8 cellular contexts compared by ENCODE assay signal in the genomic region with DNA sequence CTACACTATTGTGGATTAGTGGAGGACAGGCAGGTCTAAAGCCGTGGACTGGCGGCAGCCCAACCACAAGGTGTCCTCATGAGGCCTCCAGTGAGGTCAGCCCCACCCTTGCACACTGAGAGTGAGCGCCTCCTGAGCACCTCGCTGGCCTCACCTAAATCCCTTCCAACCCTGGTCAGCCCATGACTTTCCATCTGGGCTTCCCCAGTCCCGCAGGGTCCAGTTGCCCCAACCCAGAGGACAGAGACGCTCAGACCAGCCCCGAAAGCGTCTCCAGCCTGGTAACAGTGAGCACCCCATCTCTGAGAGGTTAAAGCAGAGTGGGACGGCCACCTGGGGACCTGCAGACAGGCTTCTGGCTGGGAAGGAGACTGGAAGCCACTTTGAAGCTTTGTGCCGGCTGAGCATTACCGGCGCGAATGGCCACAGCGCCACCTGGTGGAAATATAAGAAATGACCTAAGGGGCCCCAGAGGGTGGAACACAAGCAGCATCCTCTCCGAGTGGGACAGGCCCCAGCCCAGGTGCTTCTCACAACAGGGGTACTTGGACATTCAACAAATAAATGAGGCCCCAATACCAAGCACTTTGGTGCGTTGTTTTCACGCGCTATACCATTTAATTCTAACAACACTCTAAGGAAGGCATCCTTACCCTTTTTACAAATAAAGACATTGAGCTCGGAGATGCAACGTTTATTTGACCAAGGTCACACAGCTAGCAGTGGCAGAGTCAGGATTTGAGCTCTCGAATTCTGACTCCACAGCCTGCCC.
DNase-seq lines count a peak whose midpoint lies in the region; ATAC-seq and TF ChIP-seq lines count a peak whose summit lies in the region.

No MANE protein-coding gene starts in this region.

- DNase-seq in COLO668 (lab: John Stamatoyannopoulos, UW; ENCODE audit: unreplicated experiment) (peak; percentile 59), NCI-H1092 (lab: John Stamatoyannopoulos, UW) (peak; percentile 31), T follicular helper cell (ENCODE audit: low read depth) (peak; percentile 55), left ventricle myocardium inferior (peak; percentile 59), retina (peak; percentile 89)
- peak; percentile 77 for DNase-seq in activated naive CD8-positive, alpha-beta T cell treated with anti-CD3 and anti-CD28 coated beads, Interleukin-2, amount 50 U/mL, for 24 hours

- intact Hi-C loops in left ventricle myocardium inferior (cut with micrococcal nuclease), result no loop called here

- H3K27me3 Mint-ChIP-seq in activated naive CD8-positive, alpha-beta T cell treated with anti-CD3 and anti-CD28 coated beads, Interleukin-2, amount 50 U/mL, for 24 hours, result no peaks in the 10 kb centered on the region

- no peaks in the 10 kb centered on the region for H3K9me3 ChIP-seq in left ventricle myocardium inferior (replicated peaks)

- no peak overlapping the region for H3K4me3 Mint-ChIP-seq in activated naive CD8-positive, alpha-beta T cell treated with anti-CD3 and anti-CD28 coated beads, Interleukin-2, amount 50 U/mL, for 24 hours

- H3K4me3 ChIP-seq in left ventricle myocardium inferior, result no peak overlapping the region

- H3K4me1 Mint-ChIP-seq in activated naive CD8-positive, alpha-beta T cell treated with anti-CD3 and anti-CD28 coated beads, Interleukin-2, amount 50 U/mL, for 24 hours, result peaks cover 11% of the 10 kb centered on the region

- no peaks in the 10 kb centered on the region for H3K27me3 ChIP-seq in left ventricle myocardium inferior (ENCODE audit: low read depth)

- H3K27ac Mint-ChIP-seq in activated naive CD8-positive, alpha-beta T cell treated with anti-CD3 and anti-CD28 coated beads, Interleukin-2, amount 50 U/mL, for 24 hours, result no peak overlapping the region

- H3K9me3 Mint-ChIP-seq in activated naive CD8-positive, alpha-beta T cell treated with anti-CD3 and anti-CD28 coated beads, Interleukin-2, amount 50 U/mL, for 24 hours, result no peaks in the 10 kb centered on the region

- ATAC-seq in GM21723 (IDR thresholded peaks at IDR 0.05; ENCODE audit: unreplicated experiment) (peak; percentile 84), HG03039 (IDR thresholded peaks at IDR 0.05; ENCODE audit: unreplicated experiment) (no peak)
- ATAC-seq in activated naive CD8-positive, alpha-beta T cell treated with anti-CD3 and anti-CD28 coated beads, Interleukin-2, amount 50 U/mL, for 24 hours, result peak; percentile 84

- no peaks in the 10 kb centered on the region for H3K36me3 Mint-ChIP-seq in activated naive CD8-positive, alpha-beta T cell treated with anti-CD3 and anti-CD28 coated beads, Interleukin-2, amount 50 U/mL, for 24 hours (ENCODE audit: low read depth)

- H3K36me3 ChIP-seq in left ventricle myocardium inferior, result no peaks in the 10 kb centered on the region

- H3K4me1 ChIP-seq in left ventricle myocardium inferior, result peaks cover 4% of the 10 kb centered on the region

- H3K27ac ChIP-seq in left ventricle myocardium inferior (replicated peaks), result no peak overlapping the region

- peak; percentile 92 for TF ChIP-seq CTCF in left ventricle myocardium inferior (IDR thresholded peaks at IDR 0.05; ENCODE audit: borderline replicate concordance)

Comparison
In these comparisons a context has a peak if more than half of its experiments do, and no peak if none do; other contexts are left out.
1. DNase-seq: peak in every context shown above with its lines; median percentile 89 in retina; 77 in activated naive CD8-positive, alpha-beta T cell treated with anti-CD3 and anti-CD28 coated beads, Interleukin-2, amount 50 U/mL, for 24 hours; 59 in COLO668; 59 in left ventricle myocardium inferior; 55 in T follicular helper cell; 31 in NCI-H1092.